Comparison of ENCODE assay signal across 16 cellular contexts in the genomic region with DNA sequence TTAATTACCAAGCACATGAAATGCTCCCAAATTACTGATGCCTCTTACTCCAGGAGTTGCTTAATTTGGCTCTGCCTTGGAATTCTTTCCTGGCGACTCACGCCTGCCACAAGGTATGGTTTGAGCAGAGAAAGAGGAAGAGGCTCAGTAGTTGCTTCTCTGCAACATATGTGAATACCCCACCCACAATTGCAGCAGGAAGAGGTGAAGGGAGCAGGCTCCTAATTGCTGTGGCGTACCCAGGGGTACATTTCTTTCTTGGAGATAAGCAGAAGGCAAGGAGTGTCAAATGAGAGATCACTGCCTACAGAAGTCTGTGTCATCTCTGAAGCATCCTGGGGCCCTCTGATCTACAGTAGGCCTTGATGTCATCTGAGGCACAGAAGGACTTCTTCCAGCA. TPM values are rescaled to one million over a fixed set of nuclear protein-coding genes. Genes with fewer than 3 reads are reported as not detected.
DNase-seq lines count a peak whose midpoint lies in the region; TF ChIP-seq lines count a peak whose summit lies in the region.
"Had no signal": no experiment of that assay in that cellular context is flagged by ENCODE, and none has a peak within 500 bp of the region (broad histone marks: within the 10 kb centered on the region; RNA-seq: fewer than 3 reads in every experiment).

No MANE protein-coding gene starts in this region.

- TF ChIP-seq CTCF in astrocyte of the spinal cord (IDR thresholded peaks at IDR 0.05; ENCODE audit: low read depth, low read length): no peak

- in situ Hi-C loops in astrocyte of the spinal cord (cut with HindIII; ENCODE audit: low sequenced_read_pairs): no loop called here

- DNase-seq in AG08395 (ENCODE audit: low spot score) (peak; percentile 55), LHCN-M2 (ENCODE audit: low read depth) (peak; percentile 72), astrocyte of the spinal cord (ENCODE audit: low read depth, low spot score) (peak; percentile 61), islet precursor cell (peak; percentile 94), NCI-H524 (lab: John Stamatoyannopoulos, UW) (no peak), NCI-H2196 treated with DMSO at 0.1 percent for 48 hours (lab: John Stamatoyannopoulos, UW; ENCODE audit: unreplicated experiment) (no peak), GM19238 (ENCODE audit: insufficient read length, low spot score) (no peak), retina (no peak)
- DNase-seq: caudate nucleus, KG1, NCI-H187, nucleus accumbens, SHP77, testis had no signal

- H3K4me3 ChIP-seq in astrocyte of the spinal cord (ENCODE audit: low read depth, low read length): no peak overlapping the region
- H3K4me3 ChIP-seq: GM12878, lung, testis had no signal

RNA-seq across cellular contexts. Expression of gene NNMT, which starts 10.6 kb away (rescaled TPM):
- total RNA-seq in LHCN-M2 (2014; rRNA removed): 759 and 1,139 TPM in 2 replicates
- polyA plus RNA-seq in LHCN-M2 (2012): 1,047 TPM
- total RNA-seq: GM12878 had no signal

Comparison
In these comparisons a context has a peak if more than half of its experiments do, and no peak if none do; other contexts are left out.
1. DNase-seq: peak in AG08395 (single experiment), LHCN-M2 (single experiment), astrocyte of the spinal cord (single experiment) and islet precursor cell (single experiment); none in NCI-H524 (0 of 2), NCI-H2196 treated with DMSO at 0.1 percent for 48 hours (single experiment), GM19238 (single experiment) and retina (single experiment).